Comparison of ENCODE assay signal across 18 cellular contexts in genomic region chr3:190780524-190780923, GRCh38.
"Had no signal": no experiment of that assay in that cellular context is flagged by ENCODE, and none has a peak within 500 bp of the region (broad histone marks: within the 10 kb centered on the region; RNA-seq: fewer than 3 reads in every experiment).

No MANE protein-coding gene starts in this region.

- H3K27ac ChIP-seq: gastrocnemius medialis, heart right ventricle, psoas muscle, right lobe of liver, tibial artery, upper lobe of left lung, uterus had no signal

- H3K27me3 ChIP-seq: gastrocnemius medialis, heart right ventricle, right lobe of liver, tibial artery, upper lobe of left lung, uterus had no signal

- FAIRE-seq: endothelial cell of umbilical vein had no signal

- H3K36me3 ChIP-seq: gastrocnemius medialis, heart right ventricle, right lobe of liver, tibial artery, upper lobe of left lung, uterus had no signal

- H3K4me3 ChIP-seq: gastrocnemius medialis, heart right ventricle, psoas muscle, right lobe of liver, tibial artery, upper lobe of left lung, uterus had no signal

- H3K4me1 ChIP-seq: gastrocnemius medialis, heart right ventricle, psoas muscle, right lobe of liver, tibial artery, upper lobe of left lung, uterus had no signal

- DNase-seq: effector CD4-positive, alpha-beta T cell; endodermal cell; gastrocnemius medialis; heart right ventricle; hypothalamus; kidney glomerular epithelial cell; mesendoderm; naive B cell; psoas muscle; retina; right lobe of liver; stimulated activated CD4-positive, alpha-beta T cell treated with anti-CD3 and anti-CD28 coated beads, Interleukin-15, amount 100 ng/mL, for 24 hours; stimulated activated CD4-positive, alpha-beta T cell treated with anti-CD3 and anti-CD28 coated beads, Interleukin-1b, Interleukin-23, amount 100 ng/mL, for 48 hours; stimulated activated CD4-positive, alpha-beta T cell treated with anti-CD3 and anti-CD28 coated beads, Interleukin-4, amount 100 ng/mL, for 24 hours; tibial artery; upper lobe of left lung; uterus had no signal

- H3K9me3 ChIP-seq: gastrocnemius medialis, heart right ventricle, psoas muscle, right lobe of liver, tibial artery, upper lobe of left lung, uterus had no signal
